Comparison of ENCODE assay signal across 13 cellular contexts in genomic region chr22:21760640-21761039, GRCh38. TPM values are rescaled to one million over a fixed set of nuclear protein-coding genes. Genes with fewer than 3 reads are reported as not detected.
DNase-seq lines count a peak whose midpoint lies in the region; FAIRE-seq and TF ChIP-seq lines count a peak whose summit lies in the region.
"Had no signal": no experiment of that assay in that cellular context is flagged by ENCODE, and none has a peak within 500 bp of the region (broad histone marks: within the 10 kb centered on the region; RNA-seq: fewer than 3 reads in every experiment).

No MANE protein-coding gene starts in this region.

- no peak overlapping the region for H3K9ac ChIP-seq in astrocyte (ENCODE audit: low read length)

- H3K79me2 ChIP-seq in astrocyte (ENCODE audit: insufficient read depth, low read length): no peaks in the 10 kb centered on the region

- H3K27ac Mint-ChIP-seq in astrocyte (ENCODE audit: unreplicated experiment): no peak overlapping the region
- peak overlapping the region; percentile 98 to 100 (median 99) for H3K27ac Mint-ChIP-seq in immature natural killer cell

- H3K4me3 ChIP-seq in astrocyte (ENCODE audit: insufficient read depth, low read depth, low read length): no peak overlapping the region
- H3K4me3 ChIP-seq: HAP-1 had no signal

- H3K4me1 Mint-ChIP-seq in astrocyte (ENCODE audit: low read depth, unreplicated experiment): peaks cover 15% of the 10 kb centered on the region
- peaks cover 94 to 100% of the 10 kb centered on the region in 2 donors for H3K4me1 Mint-ChIP-seq in immature natural killer cell

- H3K9me3 Mint-ChIP-seq in astrocyte (ENCODE audit: unreplicated experiment): no peaks in the 10 kb centered on the region
- no peaks in the 10 kb centered on the region for H3K9me3 Mint-ChIP-seq in immature natural killer cell

- H4K20me1 ChIP-seq in astrocyte (ENCODE audit: insufficient read depth, low read length): peaks cover 29% of the 10 kb centered on the region

- H3K36me3 Mint-ChIP-seq in astrocyte (ENCODE audit: low read depth, unreplicated experiment) (peaks cover 40% of the 10 kb centered on the region), immature natural killer cell (peaks cover 34 to 52% (median 41%) of the 10 kb centered on the region in 3 donors)

- H3K36me3 ChIP-seq in astrocyte (ENCODE audit: insufficient read depth, low read length): peaks cover 36% of the 10 kb centered on the region

- H2AFZ ChIP-seq in astrocyte (ENCODE audit: low read depth, low read length): no peak overlapping the region

- H3K4me2 ChIP-seq in astrocyte (ENCODE audit: low read length): no peak overlapping the region

- no peaks in the 10 kb centered on the region for H3K27me3 ChIP-seq in astrocyte (ENCODE audit: insufficient read depth, low read length)

- H3K9me3 ChIP-seq in astrocyte (ENCODE audit: insufficient read depth, low read depth, low read length): no peaks in the 10 kb centered on the region
- H3K9me3 ChIP-seq: HAP-1 had no signal

- H3K4me1 ChIP-seq in astrocyte (ENCODE audit: insufficient read depth, low read length): peaks cover 17% of the 10 kb centered on the region

- no peak for TF ChIP-seq CTCF in astrocyte (IDR thresholded peaks at IDR 0.05; ENCODE audit: insufficient read depth, low read depth, low read length)

- peak; percentile 61 for DNase-seq in EH (ENCODE audit: low read depth)
- peak; percentile 82 for DNase-seq in LHCN-M2 (ENCODE audit: low read depth)
- DNase-seq in astrocyte (ENCODE audit: low read depth): peak; percentile 88
- peak; percentile 64 to 75 (median 66) for DNase-seq in immature natural killer cell
- no peak for DNase-seq in ecto neural progenitor cell (ENCODE audit: low spot score)
- no peak for DNase-seq in occipital lobe (lab: John Stamatoyannopoulos, UW)
- no peak for DNase-seq in DMS79 treated with DMSO at 0.1 percent for 48 hours (lab: John Stamatoyannopoulos, UW)
- DNase-seq in NCI-H2196 treated with DMSO at 0.1 percent for 48 hours (lab: John Stamatoyannopoulos, UW; ENCODE audit: unreplicated experiment): no peak
- DNase-seq: NCI-H69, SIG-M5, WERI-Rb-1 had no signal

- peak overlapping the region; percentile 5 for H3K27ac ChIP-seq in astrocyte (ENCODE audit: low read depth, low read length)
- H3K27ac ChIP-seq: WERI-Rb-1 had no signal

- H3K4me3 Mint-ChIP-seq in astrocyte (ENCODE audit: unreplicated experiment) (no peak overlapping the region), immature natural killer cell (peak overlapping the region; percentile 61 to 96 (median 70))

- FAIRE-seq in astrocyte (lab: Jason Lieb, UNC): no peak
- FAIRE-seq: GM19239 had no signal

- no peaks in the 10 kb centered on the region for H3K27me3 Mint-ChIP-seq in astrocyte (ENCODE audit: low read depth, unreplicated experiment)
- peaks cover 5 to 27% (median 21%) of the 10 kb centered on the region in 3 donors for H3K27me3 Mint-ChIP-seq in immature natural killer cell (ENCODE audit: low read depth in 3 of 3)

RNA-seq across cellular contexts. Expression of gene YPEL1, which starts 25.0 kb away (rescaled TPM):
- total RNA-seq in LHCN-M2 (2014; rRNA removed): 0.38 and 0.80 TPM in 2 replicates
- polyA plus RNA-seq in LHCN-M2 (2012): 0.62 TPM
- total RNA-seq in astrocyte: 0.82 and 0.86 TPM in 2 replicates
- 100 to 1,000 TPM in 2 of 3 donors, 10 to 100 TPM in 1; 72.9 to 100 (median 100) TPM for polyA plus RNA-seq in immature natural killer cell
- total RNA-seq in occipital lobe: 99.2 TPM

Comparison
In these comparisons a context has a peak if more than half of its experiments do, and no peak if none do; other contexts are left out.
1. DNase-seq: peak in EH (single experiment), LHCN-M2 (single experiment), astrocyte (single experiment) and immature natural killer cell (3 of 3); none in ecto neural progenitor cell (single experiment), occipital lobe (single experiment), DMS79 treated with DMSO at 0.1 percent for 48 hours (single experiment) and NCI-H2196 treated with DMSO at 0.1 percent for 48 hours (single experiment).
2. RNA of gene YPEL1, which starts 25.0 kb away (total RNA-seq): 99.2 TPM in occipital lobe (single experiment); 0.82 to 0.86 TPM in astrocyte and 0.38 to 0.80 TPM in LHCN-M2; every median in the first group is over 10 times any median in the second.